In the genomic region with DNA sequence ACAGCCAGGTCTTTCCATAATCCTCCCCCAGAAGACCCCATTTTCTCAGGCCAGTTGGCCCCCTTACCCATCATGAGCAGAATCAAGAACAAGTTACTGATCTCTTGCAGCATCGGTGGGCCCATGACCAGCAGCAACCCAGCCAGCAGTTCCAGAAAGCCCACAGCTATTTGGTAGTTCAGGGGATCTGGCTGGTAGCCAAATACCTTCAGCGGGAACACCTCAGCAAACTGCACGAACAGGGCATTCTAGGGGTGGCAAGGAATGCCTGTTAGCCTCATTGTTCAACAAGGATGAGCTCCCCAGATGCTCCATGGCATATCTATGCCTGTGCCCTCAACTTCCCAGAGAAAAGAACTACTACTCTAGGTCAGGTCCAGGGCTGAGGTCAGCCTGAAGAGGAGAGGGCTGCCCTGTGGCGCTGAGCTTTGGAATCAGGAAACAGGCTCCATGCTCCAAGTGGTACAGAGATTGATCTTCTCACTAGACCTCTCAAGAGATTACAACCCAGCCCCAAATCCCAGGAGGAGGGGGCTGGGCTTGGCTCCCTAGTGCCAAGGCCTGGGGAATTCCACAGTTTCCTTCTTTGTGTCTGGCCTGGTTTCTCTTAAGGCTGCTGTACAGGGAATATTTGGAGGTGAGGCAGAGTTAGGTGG, we compare ENCODE assay signal across 1 cellular context.
TF ChIP-seq lines count a peak whose summit lies in the region.

No MANE protein-coding gene starts in this region.

TF ChIP-seq in GM23338, 12 proteins besides CTCF, POLR2A, EP300 and RAD21 (continued from another document):
- TF ChIP-seq, protein P1, sequence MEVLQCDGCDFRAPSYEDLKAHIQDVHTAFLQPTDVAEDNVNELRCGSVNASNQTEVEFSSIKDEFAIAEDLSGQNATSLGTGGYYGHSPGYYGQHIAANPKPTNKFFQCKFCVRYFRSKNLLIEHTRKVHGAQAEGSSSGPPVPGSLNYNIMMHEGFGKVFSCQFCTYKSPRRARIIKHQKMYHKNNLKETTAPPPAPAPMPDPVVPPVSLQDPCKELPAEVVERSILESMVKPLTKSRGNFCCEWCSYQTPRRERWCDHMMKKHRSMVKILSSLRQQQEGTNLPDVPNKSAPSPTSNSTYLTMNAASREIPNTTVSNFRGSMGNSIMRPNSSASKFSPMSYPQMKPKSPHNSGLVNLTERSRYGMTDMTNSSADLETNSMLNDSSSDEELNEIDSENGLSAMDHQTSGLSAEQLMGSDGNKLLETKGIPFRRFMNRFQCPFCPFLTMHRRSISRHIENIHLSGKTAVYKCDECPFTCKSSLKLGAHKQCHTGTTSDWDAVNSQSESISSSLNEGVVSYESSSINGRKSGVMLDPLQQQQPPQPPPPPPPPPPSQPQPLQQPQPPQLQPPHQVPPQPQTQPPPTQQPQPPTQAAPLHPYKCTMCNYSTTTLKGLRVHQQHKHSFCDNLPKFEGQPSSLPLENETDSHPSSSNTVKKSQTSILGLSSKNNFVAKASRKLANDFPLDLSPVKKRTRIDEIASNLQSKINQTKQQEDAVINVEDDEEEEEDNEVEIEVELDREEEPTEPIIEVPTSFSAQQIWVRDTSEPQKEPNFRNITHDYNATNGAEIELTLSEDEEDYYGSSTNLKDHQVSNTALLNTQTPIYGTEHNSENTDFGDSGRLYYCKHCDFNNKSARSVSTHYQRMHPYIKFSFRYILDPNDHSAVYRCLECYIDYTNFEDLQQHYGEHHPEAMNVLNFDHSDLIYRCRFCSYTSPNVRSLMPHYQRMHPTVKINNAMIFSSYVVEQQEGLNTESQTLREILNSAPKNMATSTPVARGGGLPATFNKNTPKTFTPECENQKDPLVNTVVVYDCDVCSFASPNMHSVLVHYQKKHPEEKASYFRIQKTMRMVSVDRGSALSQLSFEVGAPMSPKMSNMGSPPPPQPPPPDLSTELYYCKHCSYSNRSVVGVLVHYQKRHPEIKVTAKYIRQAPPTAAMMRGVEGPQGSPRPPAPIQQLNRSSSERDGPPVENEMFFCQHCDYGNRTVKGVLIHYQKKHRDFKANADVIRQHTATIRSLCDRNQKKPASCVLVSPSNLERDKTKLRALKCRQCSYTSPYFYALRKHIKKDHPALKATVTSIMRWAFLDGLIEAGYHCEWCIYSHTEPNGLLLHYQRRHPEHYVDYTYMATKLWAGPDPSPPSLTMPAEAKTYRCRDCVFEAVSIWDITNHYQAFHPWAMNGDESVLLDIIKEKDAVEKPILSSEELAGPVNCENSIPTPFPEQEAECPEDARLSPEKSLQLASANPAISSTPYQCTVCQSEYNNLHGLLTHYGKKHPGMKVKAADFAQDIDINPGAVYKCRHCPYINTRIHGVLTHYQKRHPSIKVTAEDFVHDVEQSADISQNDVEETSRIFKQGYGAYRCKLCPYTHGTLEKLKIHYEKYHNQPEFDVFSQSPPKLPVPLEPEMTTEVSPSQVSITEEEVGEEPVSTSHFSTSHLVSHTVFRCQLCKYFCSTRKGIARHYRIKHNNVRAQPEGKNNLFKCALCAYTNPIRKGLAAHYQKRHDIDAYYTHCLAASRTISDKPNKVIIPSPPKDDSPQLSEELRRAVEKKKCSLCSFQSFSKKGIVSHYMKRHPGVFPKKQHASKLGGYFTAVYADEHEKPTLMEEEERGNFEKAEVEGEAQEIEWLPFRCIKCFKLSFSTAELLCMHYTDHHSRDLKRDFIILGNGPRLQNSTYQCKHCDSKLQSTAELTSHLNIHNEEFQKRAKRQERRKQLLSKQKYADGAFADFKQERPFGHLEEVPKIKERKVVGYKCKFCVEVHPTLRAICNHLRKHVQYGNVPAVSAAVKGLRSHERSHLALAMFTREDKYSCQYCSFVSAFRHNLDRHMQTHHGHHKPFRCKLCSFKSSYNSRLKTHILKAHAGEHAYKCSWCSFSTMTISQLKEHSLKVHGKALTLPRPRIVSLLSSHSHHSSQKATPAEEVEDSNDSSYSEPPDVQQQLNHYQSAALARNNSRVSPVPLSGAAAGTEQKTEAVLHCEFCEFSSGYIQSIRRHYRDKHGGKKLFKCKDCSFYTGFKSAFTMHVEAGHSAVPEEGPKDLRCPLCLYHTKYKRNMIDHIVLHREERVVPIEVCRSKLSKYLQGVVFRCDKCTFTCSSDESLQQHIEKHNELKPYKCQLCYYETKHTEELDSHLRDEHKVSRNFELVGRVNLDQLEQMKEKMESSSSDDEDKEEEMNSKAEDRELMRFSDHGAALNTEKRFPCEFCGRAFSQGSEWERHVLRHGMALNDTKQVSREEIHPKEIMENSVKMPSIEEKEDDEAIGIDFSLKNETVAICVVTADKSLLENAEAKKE (CRISPR knock-in tag; IDR thresholded peaks at IDR 0.05): no peak
- TF ChIP-seq POLR2AphosphoS5 (IDR thresholded peaks at IDR 0.05; ENCODE audit: low read depth) (no peak), JUNB (IDR thresholded peaks at IDR 0.05; ENCODE audit: unreplicated experiment) (no peak), ZNF331 (CRISPR knock-in tag; IDR thresholded peaks at IDR 0.05; ENCODE audit: low read depth) (no peak), NANOG (IDR thresholded peaks at IDR 0.05; ENCODE audit: borderline replicate concordance) (no peak), EZH2phosphoT487 (IDR thresholded peaks at IDR 0.05; ENCODE audit: unreplicated experiment) (no peak), CREB1 (CRISPR knock-in tag; IDR thresholded peaks at IDR 0.05; ENCODE audit: low read depth) (no peak), STAT1 (IDR thresholded peaks at IDR 0.05; ENCODE audit: unreplicated experiment) (no peak), REST (IDR thresholded peaks at IDR 0.05; ENCODE audit: unreplicated experiment) (no peak), EZH2 (IDR thresholded peaks at IDR 0.05; ENCODE audit: low read depth, unreplicated experiment) (no peak)
